In genomic region chr3:53225651-53226050, GRCh38 we compare ENCODE assay signal across 27 cellular contexts.
"Had no signal": no experiment of that assay in that cellular context is flagged by ENCODE, and none has a peak within 500 bp of the region (broad histone marks: within the 10 kb centered on the region; RNA-seq: fewer than 3 reads in every experiment).

No MANE protein-coding gene starts in this region.

- H3K4me1 ChIP-seq: gastrocnemius medialis, left ventricle myocardium inferior, neural progenitor cell, pancreas, prostate gland, tibial artery, upper lobe of left lung, vagina had no signal

- H3K27ac Mint-ChIP-seq: immature natural killer cell; natural killer cell treated with Interleukin-12 subunit alpha and Interleukin-12 subunit beta and Interleukin-15 and Interleukin-18, amount 100 ng/mL, for 72 hours; neural progenitor cell; stimulated activated memory B cell treated with anti-CD40 and anti-IgM and Interleukin-4, amounts not matched to agents 10 μg/mL and 1 μg/mL and 100 μg/mL, for 72 hours; stimulated activated naive CD8-positive, alpha-beta T cell treated with anti-CD3 and anti-CD28 coated beads, Interleukin-15, Interleukin-2, amounts not matched to agents 100 ng/mL and 50 ng/mL, for 24 hours had no signal

- H3K4me1 Mint-ChIP-seq: immature natural killer cell; neural progenitor cell; stimulated activated memory B cell treated with anti-CD40 and anti-IgM and Interleukin-4, amounts not matched to agents 10 μg/mL and 1 μg/mL and 100 μg/mL, for 72 hours had no signal

- H3K36me3 ChIP-seq: neural progenitor cell had no signal

- H3K36me3 Mint-ChIP-seq: natural killer cell treated with Interleukin-12 subunit alpha and Interleukin-12 subunit beta and Interleukin-15 and Interleukin-18, amount 100 ng/mL, for 72 hours had no signal

- H3K4me3 ChIP-seq: dorsolateral prefrontal cortex, gastrocnemius medialis, left ventricle myocardium inferior, lung, neural progenitor cell, pancreas, prostate gland, spleen, tibial artery, upper lobe of left lung, vagina had no signal

- H3K27me3 ChIP-seq: dorsolateral prefrontal cortex, gastrocnemius medialis, neural progenitor cell, pancreas, spleen, tibial artery, upper lobe of left lung, vagina had no signal

- H3K27me3 Mint-ChIP-seq: natural killer cell treated with Interleukin-12 subunit alpha and Interleukin-12 subunit beta and Interleukin-15 and Interleukin-18, amount 100 ng/mL, for 72 hours; stimulated activated memory B cell treated with anti-CD40 and anti-IgM and Interleukin-4, amounts not matched to agents 10 μg/mL and 1 μg/mL and 100 μg/mL, for 72 hours; stimulated activated naive CD8-positive, alpha-beta T cell treated with anti-CD3 and anti-CD28 coated beads, Interleukin-15, Interleukin-2, amounts not matched to agents 100 ng/mL and 50 ng/mL, for 24 hours had no signal

- H3K27ac ChIP-seq: dorsolateral prefrontal cortex, gastrocnemius medialis, left ventricle myocardium inferior, neural progenitor cell, pancreas, prostate gland, tibial artery, upper lobe of left lung, vagina had no signal

- H3K9me3 ChIP-seq: gastrocnemius medialis, left ventricle myocardium inferior, pancreas, prostate gland, spleen, tibial artery, upper lobe of left lung, vagina had no signal

- H3K9me3 Mint-ChIP-seq: immature natural killer cell; natural killer cell treated with Interleukin-12 subunit alpha and Interleukin-12 subunit beta and Interleukin-15 and Interleukin-18, amount 100 ng/mL, for 72 hours; neural progenitor cell; stimulated activated memory B cell treated with anti-CD40 and anti-IgM and Interleukin-4, amounts not matched to agents 10 μg/mL and 1 μg/mL and 100 μg/mL, for 72 hours; stimulated activated naive CD8-positive, alpha-beta T cell treated with anti-CD3 and anti-CD28 coated beads, Interleukin-15, Interleukin-2, amounts not matched to agents 100 ng/mL and 50 ng/mL, for 24 hours had no signal

- H3K4me3 Mint-ChIP-seq: immature natural killer cell; natural killer cell treated with Interleukin-12 subunit alpha and Interleukin-12 subunit beta and Interleukin-15 and Interleukin-18, amount 100 ng/mL, for 72 hours; neural progenitor cell; stimulated activated memory B cell treated with anti-CD40 and anti-IgM and Interleukin-4, amounts not matched to agents 10 μg/mL and 1 μg/mL and 100 μg/mL, for 72 hours; stimulated activated naive CD8-positive, alpha-beta T cell treated with anti-CD3 and anti-CD28 coated beads, Interleukin-15, Interleukin-2, amounts not matched to agents 100 ng/mL and 50 ng/mL, for 24 hours had no signal

- ATAC-seq: esophagus mucosa; gastrocnemius medialis; left cardiac atrium; natural killer cell treated with Interleukin-12 subunit alpha and Interleukin-12 subunit beta and Interleukin-15 and Interleukin-18, amount 100 ng/mL, for 72 hours; pancreas; sciatic nerve; stimulated activated memory B cell treated with anti-CD40 and anti-IgM and Interleukin-4, amounts not matched to agents 10 μg/mL and 1 μg/mL and 100 μg/mL, for 72 hours had no signal

- DNase-seq: cortex of kidney; dorsolateral prefrontal cortex; effector CD8-positive, alpha-beta T cell; gastrocnemius medialis; immature natural killer cell; kidney; left cardiac atrium; left ventricle myocardium inferior; mesenchymal stem cell; midbrain; occipital lobe; pancreas; spleen; stimulated activated CD4-positive, alpha-beta T cell treated with anti-CD3 and anti-CD28 coated beads, Interleukin-15, amount 100 ng/mL, for 24 hours; stimulated activated CD4-positive, alpha-beta T cell treated with anti-CD3 and anti-CD28 coated beads, Interleukin-1b, Interleukin-23, amount 100 ng/mL, for 48 hours; stimulated activated CD4-positive, alpha-beta T cell treated with anti-CD3 and anti-CD28 coated beads, Interleukin-4, amount 100 ng/mL, for 24 hours; tibial artery; upper lobe of left lung had no signal
